Comparison of ENCODE assay signal across 29 cellular contexts in genomic region chr17:81010935-81011334, GRCh38.
"Had no signal": no experiment of that assay in that cellular context is flagged by ENCODE, and none has a peak within 500 bp of the region (broad histone marks: within the 10 kb centered on the region; RNA-seq: fewer than 3 reads in every experiment).

No MANE protein-coding gene starts in this region.

- H3K27ac Mint-ChIP-seq: activated CD4-positive, alpha-beta T cell treated with anti-CD3 and anti-CD28 coated beads, Interleukin-2, amount 10 ng/mL, durations not matched to agents 24 days and 14 days; activated CD8-positive, alpha-beta T cell treated with anti-CD3 and anti-CD28 coated beads for 36 hours; activated naive CD4-positive, alpha-beta T cell treated with anti-CD3 and anti-CD28 coated beads, Interleukin-2, amount 50 U/mL, for 72 hours; activated T-cell treated with anti-CD3 and anti-CD28 coated beads, Interleukin-2, amount 50 U/mL, for 24 hours; activated T-helper 2 cell treated with anti-CD3 and anti-CD28 coated beads, Interferon-gamma antibody, Interleukin-2, Interleukin-4, amounts not matched to agents 10 μg/mL and 5 μg/mL and 100 μg/mL, durations not matched to agents 14 hours and 24 hours and 36 hours; T-cell; T-helper 17 cell had no signal

- H3K4me1 Mint-ChIP-seq: T-helper 17 cell had no signal

- H3K27me3 ChIP-seq: brain microvascular endothelial cell, Peyer's patch had no signal

- H3K27me3 Mint-ChIP-seq: T-helper 17 cell had no signal

- H3K9me3 ChIP-seq: Peyer's patch had no signal

- H3K27ac ChIP-seq: brain microvascular endothelial cell, Peyer's patch, RWPE1 had no signal

- H3K4me3 Mint-ChIP-seq: activated CD4-positive, alpha-beta T cell treated with anti-CD3 and anti-CD28 coated beads, Interleukin-2, amount 10 ng/mL, durations not matched to agents 24 days and 14 days; activated CD8-positive, alpha-beta T cell treated with anti-CD3 and anti-CD28 coated beads for 36 hours; activated T-cell treated with anti-CD3 and anti-CD28 coated beads, Interleukin-2, amount 50 U/mL, for 24 hours; T-cell; T-helper 17 cell had no signal

- H3K4me3 ChIP-seq: Peyer's patch had no signal

- H3K4me1 ChIP-seq: Peyer's patch had no signal

- DNase-seq: activated CD4-positive, alpha-beta T cell treated with anti-CD3 and anti-CD28 coated beads, Interleukin-2, amount 10 ng/mL, durations not matched to agents 24 days and 14 days; activated CD4-positive, alpha-beta T cell treated with anti-CD3 and anti-CD28 coated beads, Interleukin-2, amount 50 U/mL, for 4 hours; activated CD8-positive, alpha-beta T cell treated with anti-CD3 and anti-CD28 coated beads for 36 hours; activated gamma-delta T cell; activated naive CD4-positive, alpha-beta T cell treated with Interleukin-2 at 50 U/mL for 16 hours; activated T-cell treated with anti-CD3 and anti-CD28 coated beads, Interleukin-2, amount 50 U/mL, for 24 hours; amniotic stem cell; aorta; brain microvascular endothelial cell; central memory CD4-positive, alpha-beta T cell; KG1; MM.1S; NCI-H1105; NCI-H1417 treated with DMSO at 0.1 percent for 48 hours; NCI-H187 treated with DMSO at 0.1 percent for 48 hours; NCI-H226; NCI-H446 treated with DMSO at 0.1 percent for 48 hours; NCI-H524; PC-3; Peyer's patch; SIG-M5; T-cell; T-helper 17 cell; T1000 had no signal

- ATAC-seq: activated CD8-positive, alpha-beta T cell treated with anti-CD3 and anti-CD28 coated beads for 36 hours; activated naive CD4-positive, alpha-beta T cell treated with anti-CD3 and anti-CD28 coated beads, Interleukin-2, amount 50 U/mL, for 72 hours; PC-3; Right ventricle myocardium inferior; SK-N-SH treated with all-trans-retinoic acid at 6 μM for 48 hours; T-cell; T-helper 17 cell had no signal

- H3K36me3 ChIP-seq: brain microvascular endothelial cell, Peyer's patch had no signal
